1 cellular context compared by ENCODE assay signal in genomic region chr10:5904227-5904626, GRCh38.
TF ChIP-seq lines count a peak whose summit lies in the region.

No MANE protein-coding gene starts in this region.

TF ChIP-seq in SK-N-SH, 30 proteins besides CTCF, POLR2A, EP300 and RAD21:
- TF ChIP-seq USF1 (IDR thresholded peaks at IDR 0.05; ENCODE audit: borderline replicate concordance, low read depth) (no peak), FOSL2 (IDR thresholded peaks at IDR 0.05; ENCODE audit: borderline replicate concordance, low read depth) (no peak), POLR2AphosphoS5 (IDR thresholded peaks at IDR 0.05; ENCODE audit: low read depth, low read length) (no peak), CHD2 (IDR thresholded peaks at IDR 0.05; ENCODE audit: low read length, partially characterized antibody) (no peak), GABPA (IDR thresholded peaks at IDR 0.05; ENCODE audit: low read depth) (no peak)
